ENCODE assay signal across 8 cellular contexts in genomic region chr16:85614338-85615013, GRCh38. TPM values are rescaled to one million over a fixed set of nuclear protein-coding genes. Genes with fewer than 3 reads are reported as not detected.
DNase-seq lines count a peak whose midpoint lies in the region; ATAC-seq and TF ChIP-seq lines count a peak whose summit lies in the region.

No MANE protein-coding gene starts in this region.

- H3K36me3 ChIP-seq in CD8-positive, alpha-beta T cell (ENCODE audit: insufficient read depth, low read length) = no peaks in the 10 kb centered on the region
- H3K36me3 ChIP-seq in Loucy (ENCODE audit: insufficient read depth, low read length) = peaks cover 26% of the 10 kb centered on the region; the same call in 1 of the 2 replicates
- peaks cover 0 to 7% of the 10 kb centered on the region in 2 donors for H3K36me3 ChIP-seq in duodenal mucosa (ENCODE audit: control insufficient read depth in 1 of 2, insufficient read depth in 2 of 2, low read length in 2 of 2)
- H3K36me3 ChIP-seq in neuron (ENCODE audit: insufficient read depth, low read length) = peaks cover 4% of the 10 kb centered on the region

- CTCF ChIA-PET in CD8-positive, alpha-beta T cell (lab: Charles Lee) = interaction anchor here (0.8 to 8.5 kb wide), 11 partner anchors 15 to 223 kb away, joined by 3 to 100 read pairs (median 7); no protein-coding TSS in a partner anchor

- H3K4me3 ChIP-seq in CD8-positive, alpha-beta T cell (ENCODE audit: low read depth, low read length) = peak overlapping the region; percentile 47
- H3K4me3 ChIP-seq in Loucy (ENCODE audit: low read length, poor library complexity, severe bottlenecking) (peak overlapping the region; percentile 76), duodenal mucosa (ENCODE audit: low read depth in 1 of 2, low read length in 2 of 2) (peak overlapping the region; percentile 55 to 60), neuron (ENCODE audit: low read length) (peak overlapping the region; percentile 57)

- H3K36me3 Mint-ChIP-seq in CD8-positive, alpha-beta T cell = peaks cover 11% of the 10 kb centered on the region

- no peak for ATAC-seq in CD8-positive, alpha-beta T cell
- ATAC-seq in GM21619 (IDR thresholded peaks at IDR 0.05; ENCODE audit: unreplicated experiment) = no peak
- no peak for ATAC-seq in HG03439 (IDR thresholded peaks at IDR 0.05; ENCODE audit: unreplicated experiment)
- no peak for ATAC-seq in GM18870 (IDR thresholded peaks at IDR 0.05; ENCODE audit: unreplicated experiment)

- H3K4me3 Mint-ChIP-seq in CD8-positive, alpha-beta T cell = peak overlapping the region; percentile 81

- H3K4me1 ChIP-seq in CD8-positive, alpha-beta T cell (ENCODE audit: insufficient read depth, low read length) = peaks cover 61% of the 10 kb centered on the region
- H3K4me1 ChIP-seq in Loucy (ENCODE audit: insufficient read depth, low read length, poor library complexity, severe bottlenecking) = peaks cover 63% of the 10 kb centered on the region
- peaks cover 37 to 62% of the 10 kb centered on the region in 2 donors for H3K4me1 ChIP-seq in duodenal mucosa (ENCODE audit: control insufficient read depth in 1 of 2, insufficient read depth in 2 of 2, low read length in 2 of 2)
- H3K4me1 ChIP-seq in neuron (ENCODE audit: insufficient read depth, low read length) = peaks cover 55% of the 10 kb centered on the region

- H4K20me1 ChIP-seq in Loucy (ENCODE audit: insufficient read depth, low read length, poor library complexity, severe bottlenecking) = peaks cover 74% of the 10 kb centered on the region

- peak overlapping the region; percentile 85 for H3K27ac Mint-ChIP-seq in CD8-positive, alpha-beta T cell

- no peaks in the 10 kb centered on the region for H3K9me3 Mint-ChIP-seq in CD8-positive, alpha-beta T cell

- TF ChIP-seq CTCF in CD8-positive, alpha-beta T cell (IDR thresholded peaks at IDR 0.05) = no peak
- TF ChIP-seq CTCF in Loucy (conservative IDR thresholded peaks at IDR 0.05; ENCODE audit: low read length) = no peak

- H3F3A ChIP-seq in Loucy (ENCODE audit: low read depth) = peaks cover 9% of the 10 kb centered on the region

- H3K27ac ChIP-seq in CD8-positive, alpha-beta T cell (ENCODE audit: low read depth, low read length) = peak overlapping the region; percentile 16
- peak overlapping the region; percentile 78 for H3K27ac ChIP-seq in duodenal mucosa (ENCODE audit: low read depth, low read length)

- no peaks in the 10 kb centered on the region for H3K9me2 ChIP-seq in Loucy (replicated peaks; ENCODE audit: low read depth, low read length)

- H3K9me3 ChIP-seq in CD8-positive, alpha-beta T cell (ENCODE audit: low read length) = no peaks in the 10 kb centered on the region
- no peaks in the 10 kb centered on the region for H3K9me3 ChIP-seq in Loucy (ENCODE audit: insufficient read depth, low read depth, low read length)
- H3K9me3 ChIP-seq in duodenal mucosa (ENCODE audit: control insufficient read depth in 1 of 2, low read length in 2 of 2) = no peaks in the 10 kb centered on the region
- H3K9me3 ChIP-seq in neuron (ENCODE audit: low read length) = no peaks in the 10 kb centered on the region

- H3K4me1 Mint-ChIP-seq in CD8-positive, alpha-beta T cell (ENCODE audit: low read depth) = peaks cover 54% of the 10 kb centered on the region

- peak overlapping the region; percentile 82 for H3K4me2 ChIP-seq in Loucy (ENCODE audit: low read depth, low read length, poor library complexity, severe bottlenecking)

- intact Hi-C loops in CD8-positive, alpha-beta T cell (cut with DNase I, micrococcal nuclease) = loop anchor here (2.0 to 5.0 kb wide), 3 partner anchors 42 to 306 kb away; partner anchors contain the start of gene GINS2 (in 1 of the 2)

- H2AFZ ChIP-seq in Loucy (ENCODE audit: low read length) (no peak overlapping the region), neuron (ENCODE audit: low read depth, low read length) (no peak overlapping the region)

- peak overlapping the region; percentile 96 for H3K9ac ChIP-seq in Loucy (ENCODE audit: low read depth, low read length, poor library complexity, severe bottlenecking)
- peak overlapping the region; percentile 52 to 64 for H3K9ac ChIP-seq in duodenal mucosa (ENCODE audit: low read depth in 1 of 2, low read length in 2 of 2)

- peak in 1 of 7 experiments; percentile 32 for DNase-seq in CD8-positive, alpha-beta T cell
- DNase-seq in NCI-H446 (lab: John Stamatoyannopoulos, UW) = no peak

- no peaks in the 10 kb centered on the region for H3K27me3 ChIP-seq in CD8-positive, alpha-beta T cell (ENCODE audit: insufficient read depth, low read length)
- H3K27me3 ChIP-seq in Loucy (ENCODE audit: insufficient read depth, low read length, poor library complexity, severe bottlenecking) = no peaks in the 10 kb centered on the region
- H3K27me3 ChIP-seq in duodenal mucosa (ENCODE audit: control insufficient read depth in 1 of 2, insufficient read depth in 2 of 2, low read length in 2 of 2) = no peaks in the 10 kb centered on the region
- no peaks in the 10 kb centered on the region for H3K27me3 ChIP-seq in neuron (ENCODE audit: insufficient read depth, low read length)

- H3K27me3 Mint-ChIP-seq in CD8-positive, alpha-beta T cell (ENCODE audit: low read depth) = no peaks in the 10 kb centered on the region

- POLR2A ChIA-PET in CD8-positive, alpha-beta T cell (lab: Charles Lee) = interaction anchor here (1.2 to 4.9 kb wide), 3 partner anchors 36 to 167 kb away, joined by 3 to 38 read pairs (median 10); no protein-coding TSS in a partner anchor

- H3K79me2 ChIP-seq in Loucy (ENCODE audit: insufficient read depth, low read length) = peaks cover 90% of the 10 kb centered on the region

RNA-seq across cellular contexts. Expression of gene GSE1, which starts 1.4 kb away (rescaled TPM):
- total RNA-seq in CD8-positive, alpha-beta T cell = 10 to 100 TPM; 67.8 to 72.1 TPM
